Comparison of ENCODE assay signal across 14 cellular contexts in the genomic region with DNA sequence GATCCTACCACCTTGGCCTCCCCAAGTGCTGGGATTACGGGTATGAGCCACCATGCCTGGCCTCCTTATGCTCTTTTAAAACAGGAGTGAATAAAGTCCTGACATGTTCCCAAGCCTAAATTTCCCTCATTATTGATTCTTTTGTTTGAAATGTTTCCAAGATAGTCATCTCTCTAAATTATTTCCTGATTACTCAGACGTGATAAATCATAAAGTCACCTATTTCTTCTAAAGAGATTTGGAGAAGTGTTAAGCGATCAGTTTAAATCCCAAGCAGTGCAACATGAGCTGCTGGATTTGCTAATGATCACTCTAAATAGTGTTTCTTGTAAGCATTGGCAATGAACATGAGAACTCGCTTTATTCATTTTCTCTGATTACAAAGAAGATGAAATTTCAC. TPM values are rescaled to one million over a fixed set of nuclear protein-coding genes. Genes with fewer than 3 reads are reported as not detected.
"Had no signal": no experiment of that assay in that cellular context is flagged by ENCODE, and none has a peak within 500 bp of the region (broad histone marks: within the 10 kb centered on the region; RNA-seq: fewer than 3 reads in every experiment).

No MANE protein-coding gene starts in this region.

- H3K36me3 Mint-ChIP-seq: activated naive CD4-positive, alpha-beta T cell treated with anti-CD3 and anti-CD28 coated beads, Interleukin-2, amount 10 ng/mL, durations not matched to agents 7 days and 5 days; natural killer cell treated with Interleukin-12 subunit alpha and Interleukin-12 subunit beta and Interleukin-15 and Interleukin-18, amount 100 ng/mL, for 72 hours had no signal

- H3K9me3 Mint-ChIP-seq: activated naive CD4-positive, alpha-beta T cell treated with anti-CD3 and anti-CD28 coated beads, Interleukin-2, amount 10 ng/mL, durations not matched to agents 7 days and 5 days; endodermal cell; natural killer cell treated with Interleukin-12 subunit alpha and Interleukin-12 subunit beta and Interleukin-15 and Interleukin-18, amount 100 ng/mL, for 72 hours had no signal

- H3K9me3 ChIP-seq: ascending aorta, tibial nerve, vagina had no signal

- ATAC-seq: natural killer cell treated with Interleukin-12 subunit alpha and Interleukin-12 subunit beta and Interleukin-15 and Interleukin-18, amount 100 ng/mL, for 72 hours had no signal

- H3K4me3 ChIP-seq: ascending aorta, tibial nerve, vagina had no signal

- H3K36me3 ChIP-seq: ascending aorta, tibial nerve, vagina had no signal

- H3K4me1 Mint-ChIP-seq: endodermal cell had no signal

- H3K27ac Mint-ChIP-seq: activated naive CD4-positive, alpha-beta T cell treated with anti-CD3 and anti-CD28 coated beads, Interleukin-2, amount 10 ng/mL, durations not matched to agents 7 days and 5 days; endodermal cell; natural killer cell treated with Interleukin-12 subunit alpha and Interleukin-12 subunit beta and Interleukin-15 and Interleukin-18, amount 100 ng/mL, for 72 hours had no signal

- H3K27ac ChIP-seq: ascending aorta, tibial nerve, vagina had no signal

- DNase-seq: activated CD4-positive, alpha-beta T cell treated with anti-CD3 and anti-CD28 coated beads, Interleukin-2, amount 50 U/mL, for 1 hour; activated CD4-positive, CD25-positive, alpha-beta regulatory T cell; activated naive CD4-positive, alpha-beta T cell treated with anti-CD3 and anti-CD28 coated beads, Interleukin-2, amount 10 ng/mL, durations not matched to agents 7 days and 5 days; activated T-cell treated with anti-CD3 and anti-CD28 coated beads for 4 hours; dermis blood vessel endothelial cell; endodermal cell; glutamatergic neuron; hypothalamus; kidney glomerular epithelial cell; stimulated activated naive CD4-positive, alpha-beta T cell had no signal

- H3K27me3 ChIP-seq: ascending aorta, tibial nerve, vagina had no signal

- H3K4me3 Mint-ChIP-seq: activated naive CD4-positive, alpha-beta T cell treated with anti-CD3 and anti-CD28 coated beads, Interleukin-2, amount 10 ng/mL, durations not matched to agents 7 days and 5 days; endodermal cell; natural killer cell treated with Interleukin-12 subunit alpha and Interleukin-12 subunit beta and Interleukin-15 and Interleukin-18, amount 100 ng/mL, for 72 hours had no signal

- H3K4me1 ChIP-seq: ascending aorta, tibial nerve, vagina had no signal

RNA-seq across cellular contexts. Expression of a gene that starts 51.8 kb away (rescaled TPM):
- total RNA-seq: ascending aorta had no signal
